In the genomic region with DNA sequence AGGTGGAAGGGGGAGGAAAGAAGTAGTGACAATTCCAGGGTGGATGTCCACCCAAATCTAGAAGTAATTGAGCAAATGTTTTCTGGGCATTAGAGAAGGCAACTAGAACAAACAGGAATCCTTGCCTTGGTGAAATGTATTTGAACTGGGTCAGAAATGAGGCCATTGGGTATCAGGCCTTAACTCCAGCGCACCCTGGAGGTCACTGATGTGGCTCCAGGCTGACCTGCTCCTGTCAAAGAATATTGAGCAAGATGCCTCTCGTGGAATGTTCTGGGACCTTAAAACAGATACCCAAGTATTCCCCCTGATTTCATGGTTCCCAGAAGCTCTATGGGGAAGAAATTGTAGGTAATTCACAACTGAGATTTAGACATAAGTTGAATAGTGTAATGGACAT, we compare ENCODE assay signal across 9 cellular contexts. TPM values are rescaled to one million over a fixed set of nuclear protein-coding genes. Genes with fewer than 3 reads are reported as not detected.
DNase-seq lines count a peak whose midpoint lies in the region; ATAC-seq, FAIRE-seq and TF ChIP-seq lines count a peak whose summit lies in the region.
"Had no signal": no experiment of that assay in that cellular context is flagged by ENCODE, and none has a peak within 500 bp of the region (broad histone marks: within the 10 kb centered on the region; RNA-seq: fewer than 3 reads in every experiment).

No MANE protein-coding gene starts in this region.

- H3K4me3 ChIP-seq in A673 (ENCODE audit: low read depth, low read length, poor library complexity, severe bottlenecking), result no peak overlapping the region
- no peak overlapping the region for H3K4me3 ChIP-seq in esophagus squamous epithelium
- H3K4me3 ChIP-seq in retinal pigment epithelial cell (ENCODE audit: low read length), result no peak overlapping the region

- CTCF ChIA-PET in A673 (lab: Charles Lee), result no interaction called here

- DNase-seq in A673 (ENCODE audit: low spot score), result no peak
- DNase-seq in GM12892 (ENCODE audit: insufficient read length), result peak; percentile 24
- peak; percentile 75 for DNase-seq in RPMI8226
- no peak for DNase-seq in esophagus squamous epithelium (lab: John Stamatoyannopoulos, UW)
- DNase-seq in retinal pigment epithelial cell (ENCODE audit: low read depth), result no peak
- DNase-seq in LoVo (ENCODE audit: low spot score), result no peak
- DNase-seq: activated naive CD8-positive, alpha-beta T cell treated with anti-CD3 and anti-CD28 coated beads, Interleukin-2, amount 10 ng/mL, durations not matched to agents 7 days and 5 days had no signal

- 42 to 52% methylated on average over 2 of the region's 2 CpGs for WGBS in esophagus squamous epithelium, 2 donors

- H3K27ac ChIP-seq in A673 (ENCODE audit: low read depth, low read length, poor library complexity, severe bottlenecking) (no peak overlapping the region), esophagus squamous epithelium (peak overlapping the region in 1 of 4 donors; percentile 9)

- TF ChIP-seq POLR2A in GM12892 (IDR thresholded peaks at IDR 0.05; ENCODE audit: low read depth, low read length) (no peak; the same call in 1 of the 2 replicates), esophagus squamous epithelium (IDR thresholded peaks at IDR 0.05) (no peak)

- POLR2A ChIA-PET in A673 (lab: Charles Lee; ENCODE audit: low non-redundant PET), result no interaction called here

- H3K36me3 ChIP-seq in A673 (ENCODE audit: insufficient read depth, low read length, poor library complexity, severe bottlenecking), result no peaks in the 10 kb centered on the region
- peaks cover 0 to 27% (median 0%) of the 10 kb centered on the region in 3 donors for H3K36me3 ChIP-seq in esophagus squamous epithelium

- H3K9me3 ChIP-seq in A673 (ENCODE audit: low read depth, low read length, poor library complexity, severe bottlenecking), result no peaks in the 10 kb centered on the region
- no peaks in the 10 kb centered on the region for H3K9me3 ChIP-seq in esophagus squamous epithelium

- H3K27me3 ChIP-seq in A673 (replicated peaks; ENCODE audit: insufficient read depth, low read depth, low read length, poor library complexity) (no peaks in the 10 kb centered on the region), esophagus squamous epithelium (no peaks in the 10 kb centered on the region)

- ATAC-seq in HG03175 (IDR thresholded peaks at IDR 0.05; ENCODE audit: unreplicated experiment), result no peak
- no peak for ATAC-seq in GM21423 (IDR thresholded peaks at IDR 0.05; ENCODE audit: unreplicated experiment)

- BruUV-seq in A673 (replicated peaks; lab: Mats Ljungman, UMichigan), result no TSS peak

- TF ChIP-seq CTCF in A673 (conservative IDR thresholded peaks at IDR 0.05; ENCODE audit: low read depth, low read length), result peak; percentile 27
- TF ChIP-seq CTCF in esophagus squamous epithelium (IDR thresholded peaks at IDR 0.05), result peak in 5 of 6 experiments; percentile 23 to 88 (median 59)
- peak; percentile 68 for TF ChIP-seq CTCF in retinal pigment epithelial cell (conservative IDR thresholded peaks at IDR 0.05; ENCODE audit: low read depth, low read length)

- H3K4me1 ChIP-seq in A673 (ENCODE audit: insufficient read depth, low read length, poor library complexity, severe bottlenecking) (no peaks in the 10 kb centered on the region), esophagus squamous epithelium (peaks cover 11 to 34% (median 12%) of the 10 kb centered on the region in 3 donors)

- intact Hi-C loops in A673 (cut with micrococcal nuclease; ENCODE audit: unreplicated experiment), result no loop called here
- intact Hi-C loops in esophagus squamous epithelium (cut with DNase I), result no loop called here

- peak; percentile 77 for FAIRE-seq in GM12892 (lab: Jason Lieb, UNC)

RNA-seq across cellular contexts. Expression of a gene that starts 6.9 kb away (rescaled TPM):
- total RNA-seq in A673 (2021) (2.3 and 2.7 TPM in 2 replicates), esophagus squamous epithelium (10 to 100 TPM in 2 of 4 donors, 1 to 10 TPM in 2; 3.2 to 96.9 (median 45.3) TPM)
- 455 TPM for polyA plus RNA-seq in GM12892 (2012; ENCODE audit: missing spikeins)

RNA-seq across cellular contexts. Expression of a gene that starts 9.3 kb away (rescaled TPM):
- 0.35 and 0.43 TPM in 2 replicates for total RNA-seq in A673 (2021)
- 1,233 TPM for polyA plus RNA-seq in GM12892 (2012; ENCODE audit: missing spikeins)
- total RNA-seq in esophagus squamous epithelium, result 100 to 1,000 TPM in 1 of 4 donors, 10 to 100 TPM in 1, 1 to 10 TPM in 2; 6.2 to 114 (median 48.2) TPM

Comparison
In these comparisons a context has a peak if more than half of its experiments do, and no peak if none do; other contexts are left out.
1. DNase-seq: peak in GM12892 (single experiment) and RPMI8226 (single experiment); none in A673 (single experiment), esophagus squamous epithelium (single experiment), retinal pigment epithelial cell (single experiment) and LoVo (single experiment).
2. Peak in every context shown above with its lines, with median percentiles within 50 percentile points of each other: CTCF ChIP-seq.